ENCODE assay signal across 29 cellular contexts in genomic region chr17:41002814-41003213, GRCh38. TPM values are rescaled to one million over a fixed set of nuclear protein-coding genes. Genes with fewer than 3 reads are reported as not detected.
DNase-seq lines count a peak whose midpoint lies in the region; ATAC-seq and TF ChIP-seq lines count a peak whose summit lies in the region.
"Had no signal": no experiment of that assay in that cellular context is flagged by ENCODE, and none has a peak within 500 bp of the region (broad histone marks: within the 10 kb centered on the region; RNA-seq: fewer than 3 reads in every experiment).

No MANE protein-coding gene starts in this region.

- TF ChIP-seq CTCF in PC-3 (conservative IDR thresholded peaks at IDR 0.05; ENCODE audit: low read depth, low read length) (no peak), MM.1S (IDR thresholded peaks at IDR 0.05; ENCODE audit: low read length) (no peak)

- no peaks in the 10 kb centered on the region for H4K20me1 ChIP-seq in PC-3 (ENCODE audit: low read length)
- no peaks in the 10 kb centered on the region for H4K20me1 ChIP-seq in MM.1S (ENCODE audit: insufficient read depth, low read length)

- no peaks in the 10 kb centered on the region for H3K79me2 ChIP-seq in PC-3 (ENCODE audit: low read length)
- H3K79me2 ChIP-seq in MM.1S (ENCODE audit: low read length) = no peaks in the 10 kb centered on the region

- H3K4me1 ChIP-seq in PC-3 (ENCODE audit: insufficient read depth, low read length) (peaks cover 21% of the 10 kb centered on the region), MM.1S (ENCODE audit: low read length) (no peaks in the 10 kb centered on the region)
- H3K4me1 ChIP-seq: gastroesophageal sphincter, stomach had no signal

- POLR2A ChIA-PET in PC-3 (lab: Charles Lee; ENCODE audit: unreplicated experiment) = no interaction called here
- POLR2A ChIA-PET in HEK293T (lab: Yijun Ruan, JAX) = no interaction called here

- peak; percentile 74 for DNase-seq in HCEC 1CT
- DNase-seq in PC-3 = peak; percentile 61
- DNase-seq in epithelial cell of prostate (ENCODE audit: low read depth, low spot score) = no peak
- peak; percentile 5 for DNase-seq in putamen (ENCODE audit: low spot score)
- no peak for DNase-seq in HEK293T (ENCODE audit: extremely low spot score)
- no peak for DNase-seq in MM.1S
- no peak for DNase-seq in activated T-cell treated with anti-CD3 and anti-CD28 coated beads, Interleukin-2, amount 50 U/mL, for 1 hour
- no peak for DNase-seq in 8988T
- DNase-seq: activated CD8-positive, alpha-beta T cell treated with anti-CD3 and anti-CD28 coated beads for 36 hours; activated T-cell treated with anti-CD3 and anti-CD28 coated beads for 4 hours; aorta; DND-41; kidney glomerular epithelial cell; mesenchymal stem cell; NCI-H2029; NCI-H345; NCI-H82; occipital lobe; OCI-M1; stomach; T-cell; trophoblast cell had no signal

- H3K4me2 ChIP-seq in PC-3 (ENCODE audit: low read length) (peak overlapping the region; percentile 35; the same call in 1 of the 2 replicates), MM.1S (ENCODE audit: low read depth, low read length) (no peak overlapping the region)
- H3K4me2 ChIP-seq: GM23338, KMS-11 had no signal

- no peak overlapping the region for H3K9ac ChIP-seq in PC-3 (ENCODE audit: low read length)
- no peak overlapping the region for H3K9ac ChIP-seq in MM.1S (ENCODE audit: low read length)
- H3K9ac ChIP-seq: KMS-11 had no signal

- BruUV-seq in PC-3 (replicated peaks; lab: Mats Ljungman, UMichigan) = no TSS peak

- intact Hi-C loops in PC-3 (cut with micrococcal nuclease) = loop anchor here (10.0 kb wide), 2 partner anchors 62 to 88 kb away; partner anchors contain the start of genes KRTAP2-3 and KRTAP2-4

- peak; percentile 69 for ATAC-seq in PC-3
- ATAC-seq: activated CD4-positive, CD25-positive, alpha-beta regulatory T cell treated with anti-CD3 and anti-CD28 coated beads, Interleukin-2, amount 50 U/mL, for 24 hours; activated CD8-positive, alpha-beta T cell treated with anti-CD3 and anti-CD28 coated beads for 36 hours; gastroesophageal sphincter; GM23338; T-cell had no signal

- H3K27ac ChIP-seq in PC-3 (ENCODE audit: low read length) = peak overlapping the region; percentile 23
- peak overlapping the region; percentile 32 for H3K27ac ChIP-seq in epithelial cell of prostate
- no peak overlapping the region for H3K27ac ChIP-seq in MM.1S (ENCODE audit: low read length)
- H3K27ac ChIP-seq: gastroesophageal sphincter, KMS-11, stomach had no signal

- H3F3A ChIP-seq in PC-3 (ENCODE audit: low read length, unreplicated experiment) = no peaks in the 10 kb centered on the region
- no peaks in the 10 kb centered on the region for H3F3A ChIP-seq in MM.1S (ENCODE audit: insufficient read depth, low read length)

- H3K27me3 ChIP-seq in PC-3 (ENCODE audit: low read length) (no peaks in the 10 kb centered on the region), MM.1S (replicated peaks; ENCODE audit: insufficient read depth, low read length) (no peaks in the 10 kb centered on the region)

- H2AFZ ChIP-seq in PC-3 (ENCODE audit: low read length) (peak overlapping the region; percentile 32; the same call in 1 of the 2 replicates), MM.1S (ENCODE audit: low read length) (no peak overlapping the region)
- H2AFZ ChIP-seq: GM23338 had no signal

- H3K4me3 ChIP-seq in PC-3 (ENCODE audit: low read length) = no peak overlapping the region
- no peak overlapping the region for H3K4me3 ChIP-seq in MM.1S (ENCODE audit: low read length)
- H3K4me3 ChIP-seq: gastroesophageal sphincter, GM23338, stomach had no signal

- no peaks in the 10 kb centered on the region for H3K9me2 ChIP-seq in PC-3 (replicated peaks; ENCODE audit: low read length)
- no peaks in the 10 kb centered on the region; the same call in 1 of the 2 replicates for H3K9me2 ChIP-seq in MM.1S (replicated peaks; ENCODE audit: insufficient read depth, low read length)

- CTCF ChIA-PET in PC-3 (lab: Charles Lee) (no interaction called here), HEK293T (lab: Yijun Ruan, JAX) (no interaction called here)

- H3K9me3 ChIP-seq in PC-3 (ENCODE audit: low read length) (no peaks in the 10 kb centered on the region), MM.1S (replicated peaks; ENCODE audit: insufficient read depth, low read length) (no peaks in the 10 kb centered on the region)
- H3K9me3 ChIP-seq: gastroesophageal sphincter, stomach had no signal

- H3K36me3 ChIP-seq in PC-3 (ENCODE audit: low read depth, low read length) (no peaks in the 10 kb centered on the region), MM.1S (replicated peaks; ENCODE audit: insufficient read depth, low read length) (no peaks in the 10 kb centered on the region)
- H3K36me3 ChIP-seq: gastroesophageal sphincter, stomach had no signal

TF ChIP-seq in HEK293T, 16 proteins besides CTCF, POLR2A, EP300 and RAD21:
- TF ChIP-seq ELF4 (IDR thresholded peaks at IDR 0.05) (no peak), FOXK2 (IDR thresholded peaks at IDR 0.05) (no peak), PKNOX1 (IDR thresholded peaks at IDR 0.05) (no peak), L3MBTL2 (conservative IDR thresholded peaks at IDR 0.05) (no peak), TARDBP (IDR thresholded peaks at IDR 0.05) (no peak), FOXM1 (IDR thresholded peaks at IDR 0.05; ENCODE audit: borderline replicate concordance) (no peak), LEF1 (IDR thresholded peaks at IDR 0.05; ENCODE audit: borderline replicate concordance) (no peak), ZNF384 (IDR thresholded peaks at IDR 0.05) (no peak), BHLHE40 (IDR thresholded peaks at IDR 0.05; ENCODE audit: borderline replicate concordance) (no peak), SUZ12 (IDR thresholded peaks at IDR 0.05) (no peak)

RNA-seq across cellular contexts. Expression of gene KRTAP3-2, which starts 3.1 kb away (rescaled TPM):
- not detected in 2 replicates for total RNA-seq in PC-3 (2014; rRNA removed)
- total RNA-seq: activated CD8-positive, alpha-beta T cell treated with anti-CD3 and anti-CD28 coated beads for 36 hours; aorta; B cell; epithelial cell of proximal tubule; gastroesophageal sphincter; GM23338; occipital lobe; renal cortical epithelial cell; stomach; T-cell had no signal

RNA-seq across cellular contexts. Expression of gene KRTAP3-1, which starts 6.1 kb away (rescaled TPM):
- 1.6 TPM in 1 of 2 replicates, not detected in the other for total RNA-seq in PC-3 (2014; rRNA removed)
- total RNA-seq: activated CD8-positive, alpha-beta T cell treated with anti-CD3 and anti-CD28 coated beads for 36 hours; aorta; B cell; epithelial cell of proximal tubule; gastroesophageal sphincter; GM23338; occipital lobe; renal cortical epithelial cell; stomach; T-cell had no signal

RNA-seq across cellular contexts. Expression of gene KRTAP3-3, which starts 8.8 kb away (rescaled TPM):
- not detected in 2 replicates for total RNA-seq in PC-3 (2014; rRNA removed)
- total RNA-seq: activated CD8-positive, alpha-beta T cell treated with anti-CD3 and anti-CD28 coated beads for 36 hours; aorta; B cell; epithelial cell of proximal tubule; gastroesophageal sphincter; GM23338; occipital lobe; renal cortical epithelial cell; stomach; T-cell had no signal

RNA-seq across cellular contexts. Expression of gene KRT40, which starts 18.7 kb away (rescaled TPM):
- total RNA-seq in PC-3 (2014; rRNA removed) = not detected in 2 replicates
- total RNA-seq: activated CD8-positive, alpha-beta T cell treated with anti-CD3 and anti-CD28 coated beads for 36 hours; aorta; B cell; epithelial cell of proximal tubule; gastroesophageal sphincter; GM23338; occipital lobe; renal cortical epithelial cell; stomach; T-cell had no signal

RNA-seq across cellular contexts. Expression of gene KRTAP1-5, which starts 24.2 kb away (rescaled TPM):
- 0.51 TPM in 1 of 2 replicates, not detected in the other for total RNA-seq in PC-3 (2014; rRNA removed)
- total RNA-seq: activated CD8-positive, alpha-beta T cell treated with anti-CD3 and anti-CD28 coated beads for 36 hours; aorta; B cell; epithelial cell of proximal tubule; gastroesophageal sphincter; GM23338; occipital lobe; renal cortical epithelial cell; stomach; T-cell had no signal

Comparison
In these comparisons a context has a peak if more than half of its experiments do, and no peak if none do; other contexts are left out.
1. DNase-seq: peak in HCEC 1CT (single experiment), PC-3 (single experiment) and putamen (single experiment); none in epithelial cell of prostate (single experiment), HEK293T (single experiment), MM.1S (single experiment), activated T-cell treated with anti-CD3 and anti-CD28 coated beads, Interleukin-2, amount 50 U/mL, for 1 hour (single experiment) and 8988T (single experiment).